9 cellular contexts compared by ENCODE assay signal in genomic region chr22:27866136-27867091, GRCh38. TPM values are rescaled to one million over a fixed set of nuclear protein-coding genes. Genes with fewer than 3 reads are reported as not detected.
DNase-seq lines count a peak whose midpoint lies in the region; ATAC-seq and TF ChIP-seq lines count a peak whose summit lies in the region.
"Had no signal": no experiment of that assay in that cellular context is flagged by ENCODE, and none has a peak within 500 bp of the region (broad histone marks: within the 10 kb centered on the region; RNA-seq: fewer than 3 reads in every experiment).

No MANE protein-coding gene starts in this region.

- peak; percentile 45 for DNase-seq in HPDE6-E6E7 (ENCODE audit: extremely low spot score)
- DNase-seq in astrocyte of the cerebellum (ENCODE audit: low read depth) = peak; percentile 76
- DNase-seq in hepatocyte (ENCODE audit: low spot score) = peak; percentile 49
- peak; percentile 70 for DNase-seq in stromal cell of bone marrow (ENCODE audit: low read depth)
- DNase-seq in GF-D8 (lab: John Stamatoyannopoulos, UW) = no peak
- no peak for DNase-seq in NCI-H1417 (lab: John Stamatoyannopoulos, UW)
- DNase-seq in NCI-H345 treated with DMSO at 0.1 percent for 48 hours (lab: John Stamatoyannopoulos, UW; ENCODE audit: unreplicated experiment) = no peak
- DNase-seq: activated CD4-positive, alpha-beta memory T cell treated with anti-CD3 and anti-CD28 coated beads, Interleukin-2, amount 10 ng/mL, durations not matched to agents 7 days and 5 days had no signal

- TF ChIP-seq CTCF in astrocyte of the cerebellum (IDR thresholded peaks at IDR 0.05; ENCODE audit: low read depth, low read length, missing control alignments) = no peak
- no peak for TF ChIP-seq CTCF in hepatocyte (IDR thresholded peaks at IDR 0.05; ENCODE audit: poor library complexity)

- H3K79me2 ChIP-seq in hepatocyte = peaks cover 21% of the 10 kb centered on the region

- H3K4me2 ChIP-seq in hepatocyte = peak overlapping the region; percentile 37

- no peaks in the 10 kb centered on the region for H4K20me1 ChIP-seq in hepatocyte (ENCODE audit: insufficient read depth, poor library complexity, severe bottlenecking)

- H3K4me3 ChIP-seq in astrocyte of the cerebellum (ENCODE audit: low read depth, low read length) = no peak overlapping the region
- no peak overlapping the region for H3K4me3 ChIP-seq in hepatocyte

- peak overlapping the region; percentile 92 for H3K27ac ChIP-seq in hepatocyte

- WGBS in hepatocyte (ENCODE audit: low lambda C conversion rate, missing lambda C conversion rate) = 41% methylated on average over 7 of the region's 7 CpGs

- in situ Hi-C loops in astrocyte of the cerebellum (cut with HindIII; ENCODE audit: low sequenced_read_pairs) = no loop called here

- H2AFZ ChIP-seq in hepatocyte = no peak overlapping the region

- no peaks in the 10 kb centered on the region for H3K9me2 ChIP-seq in hepatocyte (replicated peaks; ENCODE audit: insufficient read depth)

- no peaks in the 10 kb centered on the region for H3K27me3 ChIP-seq in hepatocyte

- H3K9me3 ChIP-seq in hepatocyte (ENCODE audit: low read depth) = no peaks in the 10 kb centered on the region

- peaks cover 87% of the 10 kb centered on the region for H3K4me1 ChIP-seq in hepatocyte (ENCODE audit: insufficient read depth)

- no peaks in the 10 kb centered on the region for H3K36me3 ChIP-seq in hepatocyte (replicated peaks; ENCODE audit: insufficient read depth, low read depth)

- ATAC-seq in HG03159 (IDR thresholded peaks at IDR 0.05; ENCODE audit: unreplicated experiment) = no peak

RNA-seq across cellular contexts. Expression of gene PITPNB, which starts 52.6 kb away (rescaled TPM):
- total RNA-seq in hepatocyte = 28.2 and 38.7 TPM in 2 replicates
- 49.3 and 65.3 TPM in 2 replicates for polyA plus RNA-seq in hepatocyte

Comparison
In these comparisons a context has a peak if more than half of its experiments do, and no peak if none do; other contexts are left out.
1. DNase-seq: peak in HPDE6-E6E7 (single experiment), astrocyte of the cerebellum (single experiment), hepatocyte (single experiment) and stromal cell of bone marrow (single experiment); none in GF-D8 (single experiment), NCI-H1417 (0 of 3) and NCI-H345 treated with DMSO at 0.1 percent for 48 hours (single experiment).